8 cellular contexts compared by ENCODE assay signal in genomic region chr7:35802102-35802466, GRCh38. TPM values are rescaled to one million over a fixed set of nuclear protein-coding genes. Genes with fewer than 3 reads are reported as not detected.
A peak's percentile ranks its signal among the peaks of the same experiment; 100 is the strongest.
DNase-seq lines count a peak whose midpoint lies in the region; ATAC-seq, FAIRE-seq and TF ChIP-seq lines count a peak whose summit lies in the region.

No MANE protein-coding gene starts in this region.

- H3K4me3 ChIP-seq in right cardiac atrium (ENCODE audit: low read length): peak overlapping the region; percentile 69
- H3K4me3 ChIP-seq in skin epidermis: peak overlapping the region; percentile 86 to 97 (median 91)

- no CpG with 5 or more reads among the region's 4 CpGs for WGBS in H9 (ENCODE audit: extremely low coverage, insufficient read length, low lambda C conversion rate)
- WGBS in right cardiac atrium: under 1% methylated on average over 4 of the region's 4 CpGs

- peak overlapping the region; percentile 95 for H3K9ac ChIP-seq in H9 (ENCODE audit: extremely low read depth, insufficient read length, low read length)

- peaks cover 4% of the 10 kb centered on the region for H3K23me2 ChIP-seq in H9 (ENCODE audit: insufficient read length, low read depth, low read length, poor library complexity, severe bottlenecking)

- peaks cover 0 to 3% (median 0%) of the 10 kb centered on the region in 3 experiments; a peak in 2 of 7 replicates for H3K36me3 Mint-ChIP-seq in H9 (ENCODE audit: insufficient read depth in 1 of 3, low read depth in 3 of 3)
- H3K36me3 Mint-ChIP-seq in activated B cell treated with CpG ODN at 0.5 μM for 24 hours (ENCODE audit: low read depth): peaks cover 27% of the 10 kb centered on the region

- H3K27me3 ChIP-seq in H9 (ENCODE audit: insufficient read depth, low read length) (no peaks in the 10 kb centered on the region), right cardiac atrium (ENCODE audit: control insufficient read depth, insufficient read depth) (no peaks in the 10 kb centered on the region)

- no peak overlapping the region for H3K14ac ChIP-seq in H9 (ENCODE audit: insufficient read depth, low read length)

- H3K18ac ChIP-seq in H9 (ENCODE audit: insufficient read length, low read depth, low read length): no peak overlapping the region

- H3K27ac ChIP-seq in H9 (ENCODE audit: insufficient read length, low read depth, low read length) (no peak overlapping the region), right cardiac atrium (ENCODE audit: low read length) (no peak overlapping the region), skin epidermis (peak overlapping the region in 20 of 21 experiments; percentile 93 to 99 (median 98))

- no peak for TF ChIP-seq CTCF in H9 (conservative IDR thresholded peaks at IDR 0.05)
- TF ChIP-seq CTCF in activated B cell treated with CpG ODN at 0.5 μM for 24 hours (IDR thresholded peaks at IDR 0.05): no peak

- H3K4me1 ChIP-seq in H9 (ENCODE audit: insufficient read depth, low read length) (peaks cover 5% of the 10 kb centered on the region; the same call in 1 of the 2 replicates), right cardiac atrium (ENCODE audit: control insufficient read depth, insufficient read depth, low read length) (peaks cover 7% of the 10 kb centered on the region)

- H3K27ac Mint-ChIP-seq in H9 (peak overlapping the region; percentile 91 to 100 (median 95); a peak in 6 of 7 replicates), activated B cell treated with CpG ODN at 0.5 μM for 24 hours (peak overlapping the region; percentile 99)

- H2BK5ac ChIP-seq in H9 (ENCODE audit: insufficient read length, low read length): no peak overlapping the region

- H3K56ac ChIP-seq in H9 (ENCODE audit: insufficient read length, low read depth, low read length): no peak overlapping the region

- H3K4ac ChIP-seq in H9 (ENCODE audit: low read depth, low read length): no peak overlapping the region

- no peak overlapping the region for H3K23ac ChIP-seq in H9 (ENCODE audit: insufficient read length, low read depth, low read length)

- no peaks in the 10 kb centered on the region for H4K20me1 ChIP-seq in H9 (ENCODE audit: control insufficient read depth, insufficient read depth, insufficient read length)

- no peak overlapping the region for H2AFZ ChIP-seq in H9 (ENCODE audit: low read length)

- H3K4me2 ChIP-seq in H9 (ENCODE audit: insufficient read depth, insufficient read length, low read length): peak overlapping the region; percentile 62

- no peak overlapping the region for H4K8ac ChIP-seq in H9 (replicated peaks; ENCODE audit: insufficient read length, low read depth, low read length)

- no peak overlapping the region for H4K5ac ChIP-seq in H9 (ENCODE audit: insufficient read length, low read depth, low read length)

- ATAC-seq in activated B cell treated with CpG ODN at 0.5 μM for 24 hours (ENCODE audit: low read depth) (no peak), right cardiac atrium (no peak), HG02678 (IDR thresholded peaks at IDR 0.05; ENCODE audit: unreplicated experiment) (no peak)

- no peak overlapping the region for H2BK12ac ChIP-seq in H9 (ENCODE audit: insufficient read length, low read depth, low read length)

- no peak overlapping the region for H4K91ac ChIP-seq in H9 (ENCODE audit: insufficient read length, low read depth, low read length)

- DNase-seq in H9 (no peak), activated B cell treated with CpG ODN at 0.5 μM for 24 hours (no peak), right cardiac atrium (no peak), AG08396 (ENCODE audit: low spot score) (no peak), epidermal melanocyte (ENCODE audit: insufficient read length, low spot score) (no peak), frontal cortex (ENCODE audit: low spot score in 2 of 2) (no peak)

- POLR2A ChIA-PET in activated B cell treated with CpG ODN at 0.5 μM for 24 hours (lab: Charles Lee): interaction anchor here (0.8 to 4.9 kb wide), 9 partner anchors 11 to 107 kb away, joined by 3 to 442 read pairs (median 21); partner anchors contain the start of gene HERPUD2

- FAIRE-seq in frontal cortex (lab: Jason Lieb, UNC): no peak

- H3K79me2 ChIP-seq in H9 (ENCODE audit: insufficient read depth, low read length): peaks cover 37% of the 10 kb centered on the region

- peaks cover 30 to 33% of the 10 kb centered on the region in 2 experiments for H3K4me1 Mint-ChIP-seq in H9
- peaks cover 60% of the 10 kb centered on the region for H3K4me1 Mint-ChIP-seq in activated B cell treated with CpG ODN at 0.5 μM for 24 hours

- H3K4me3 Mint-ChIP-seq in H9 (peak overlapping the region; percentile 94 to 96), activated B cell treated with CpG ODN at 0.5 μM for 24 hours (peak overlapping the region; percentile 96)

- no peaks in the 10 kb centered on the region for H3K9me3 Mint-ChIP-seq in H9
- no peaks in the 10 kb centered on the region for H3K9me3 Mint-ChIP-seq in activated B cell treated with CpG ODN at 0.5 μM for 24 hours

- peaks cover 3% of the 10 kb centered on the region for H3K79me1 ChIP-seq in H9 (ENCODE audit: insufficient read depth, low read depth, low read length, poor library complexity, severe bottlenecking)

- H3K27me3 Mint-ChIP-seq in H9 (ENCODE audit: low read depth) (no peaks in the 10 kb centered on the region), activated B cell treated with CpG ODN at 0.5 μM for 24 hours (no peaks in the 10 kb centered on the region)

- H2BK20ac ChIP-seq in H9 (ENCODE audit: low read depth, low read length, poor library complexity, severe bottlenecking): no peak overlapping the region

- H3T11ph ChIP-seq in H9 (ENCODE audit: low read length): no peak overlapping the region

- H2AK5ac ChIP-seq in H9 (ENCODE audit: insufficient read length, low read length): no peak overlapping the region

- intact Hi-C loops in activated B cell treated with CpG ODN at 0.5 μM for 24 hours (cut with micrococcal nuclease) (loop anchor here (2.0 to 5.0 kb wide), 4 partner anchors 17 to 565 kb away; a partner anchor contains a TSS), right cardiac atrium (cut with DNase I) (loop anchor here (5.0 to 10.0 kb wide), 6 partner anchors 40 to 103 kb away; no protein-coding TSS in a partner anchor)

- no peak overlapping the region for H2BK15ac ChIP-seq in H9 (ENCODE audit: low read depth, low read length)

- H2BK120ac ChIP-seq in H9 (ENCODE audit: low read depth, low read length, poor library complexity, severe bottlenecking): no peak overlapping the region

- H3K9me3 ChIP-seq in H9 (ENCODE audit: control insufficient read depth, low read depth, low read length): no peaks in the 10 kb centered on the region
- H3K9me3 ChIP-seq in right cardiac atrium (ENCODE audit: control insufficient read depth, low read length): no peaks in the 10 kb centered on the region

- CTCF ChIA-PET in activated B cell treated with CpG ODN at 0.5 μM for 24 hours (lab: Charles Lee): interaction anchor here (1.5 to 4.5 kb wide), 4 partner anchors 74 to 105 kb away, joined by 3 to 59 read pairs (median 21); no protein-coding TSS in a partner anchor

RNA-seq across cellular contexts. Expression of gene SEPTIN7, which starts 1.2 kb away (rescaled TPM):
- 184 and 188 TPM in 2 replicates for total RNA-seq in H9 (2021)
- 239 and 262 TPM in 2 replicates for total RNA-seq in activated B cell treated with CpG ODN at 0.5 μM for 24 hours
- total RNA-seq in right cardiac atrium: 100 to 1,000 TPM; 198 to 225 (median 212) TPM
- 189 TPM for polyA plus RNA-seq in right cardiac atrium
- total RNA-seq in frontal cortex: 271 TPM

Comparison
In these comparisons a context has a peak if more than half of its experiments do, and no peak if none do; other contexts are left out.
1. H3K27ac ChIP-seq: peak in skin epidermis (20 of 21); none in H9 (single experiment) and right cardiac atrium (single experiment).